In genomic region chr17:51118330-51119195, GRCh38 we compare ENCODE assay signal across 8 cellular contexts. TPM values are rescaled to one million over a fixed set of nuclear protein-coding genes. Genes with fewer than 3 reads are reported as not detected.
DNase-seq lines count a peak whose midpoint lies in the region; ATAC-seq and TF ChIP-seq lines count a peak whose summit lies in the region.

No MANE protein-coding gene starts in this region.

- H3K27ac ChIP-seq in RWPE1: no peak overlapping the region

- ATAC-seq in naive thymus-derived CD8-positive, alpha-beta T cell: no peak
- ATAC-seq in HG02798 (IDR thresholded peaks at IDR 0.05; ENCODE audit: poor library complexity, unreplicated experiment): no peak

- peaks cover 11% of the 10 kb centered on the region for H3K36me3 Mint-ChIP-seq in activated CD4-positive, alpha-beta T cell treated with anti-CD3 and anti-CD28 coated beads, Interleukin-2, amount 10 ng/mL, durations not matched to agents 24 days and 14 days (ENCODE audit: low read depth)
- peaks cover 0 to 3% (median 0%) of the 10 kb centered on the region in 3 donors for H3K36me3 Mint-ChIP-seq in naive thymus-derived CD8-positive, alpha-beta T cell

- H3K27ac Mint-ChIP-seq in activated CD4-positive, alpha-beta T cell treated with anti-CD3 and anti-CD28 coated beads, Interleukin-2, amount 10 ng/mL, durations not matched to agents 24 days and 14 days: peak overlapping the region; percentile 86
- H3K27ac Mint-ChIP-seq in naive thymus-derived CD8-positive, alpha-beta T cell: peak overlapping the region in 7 of 10 donors; percentile 24 to 97 (median 89)

- TF ChIP-seq CTCF in choroid plexus epithelial cell (conservative IDR thresholded peaks at IDR 0.05; ENCODE audit: low read depth, low read length): no peak
- no peak for TF ChIP-seq CTCF in RWPE1 (conservative IDR thresholded peaks at IDR 0.05; ENCODE audit: low read depth)

- intact Hi-C loops in activated CD4-positive, alpha-beta T cell treated with anti-CD3 and anti-CD28 coated beads, Interleukin-2, amount 10 ng/mL, durations not matched to agents 24 days and 14 days (cut with micrococcal nuclease): no loop called here

- peaks cover 53% of the 10 kb centered on the region for H3K4me1 Mint-ChIP-seq in activated CD4-positive, alpha-beta T cell treated with anti-CD3 and anti-CD28 coated beads, Interleukin-2, amount 10 ng/mL, durations not matched to agents 24 days and 14 days
- H3K4me1 Mint-ChIP-seq in naive thymus-derived CD8-positive, alpha-beta T cell: peaks cover 16 to 68% (median 59%) of the 10 kb centered on the region in 4 donors

- peak overlapping the region; percentile 6 for H3K4me3 ChIP-seq in choroid plexus epithelial cell (ENCODE audit: low read depth, low read length)

- CTCF ChIA-PET in RWPE1 (lab: Yijun Ruan, JAX): interaction anchor here (0.7 to 1.0 kb wide), 2 partner anchors 35 to 162 kb away, joined by 3 to 4 read pairs; partner anchors contain the start of gene NME1

- POLR2A ChIA-PET in naive thymus-derived CD8-positive, alpha-beta T cell (lab: Charles Lee): interaction anchor here (0.6 to 0.7 kb wide), 4 partner anchors 74 to 719 kb away, joined by 3 to 5 read pairs (median 4); no protein-coding TSS in a partner anchor
- POLR2A ChIA-PET in RWPE1 (lab: Yijun Ruan, JAX; ENCODE audit: low non-redundant PET): interaction anchor here (0.6 kb wide), 1 partner anchor 51 kb away, joined by 4 read pairs; no protein-coding TSS in a partner anchor

- peak overlapping the region; percentile 89 for H3K4me3 Mint-ChIP-seq in activated CD4-positive, alpha-beta T cell treated with anti-CD3 and anti-CD28 coated beads, Interleukin-2, amount 10 ng/mL, durations not matched to agents 24 days and 14 days
- peak overlapping the region; percentile 91 to 97 (median 93) for H3K4me3 Mint-ChIP-seq in naive thymus-derived CD8-positive, alpha-beta T cell

- no peaks in the 10 kb centered on the region for H3K9me3 Mint-ChIP-seq in activated CD4-positive, alpha-beta T cell treated with anti-CD3 and anti-CD28 coated beads, Interleukin-2, amount 10 ng/mL, durations not matched to agents 24 days and 14 days
- H3K9me3 Mint-ChIP-seq in naive thymus-derived CD8-positive, alpha-beta T cell: no peaks in the 10 kb centered on the region

- H3K27me3 Mint-ChIP-seq in activated CD4-positive, alpha-beta T cell treated with anti-CD3 and anti-CD28 coated beads, Interleukin-2, amount 10 ng/mL, durations not matched to agents 24 days and 14 days: peaks cover 1% of the 10 kb centered on the region
- H3K27me3 Mint-ChIP-seq in naive thymus-derived CD8-positive, alpha-beta T cell: no peaks in the 10 kb centered on the region

- DNase-seq in activated CD4-positive, alpha-beta T cell treated with anti-CD3 and anti-CD28 coated beads, Interleukin-2, amount 10 ng/mL, durations not matched to agents 24 days and 14 days: no peak
- no peak for DNase-seq in activated CD4-positive, alpha-beta T cell treated with anti-CD3 and anti-CD28 coated beads for 4 hours
- DNase-seq in NCI-H345 treated with DMSO at 0.1 percent for 48 hours (lab: John Stamatoyannopoulos, UW; ENCODE audit: unreplicated experiment) (peak; percentile 86), choroid plexus epithelial cell (ENCODE audit: low read depth) (no peak), RWPE1 (ENCODE audit: low spot score) (no peak), inferior parietal cortex (ENCODE audit: extremely low spot score) (no peak)
- DNase-seq in naive thymus-derived CD8-positive, alpha-beta T cell: no peak

RNA-seq across cellular contexts. Expression of gene SPAG9, which starts 2.1 kb away (rescaled TPM):
- 47.5 and 47.7 TPM in 2 replicates for total RNA-seq in activated CD4-positive, alpha-beta T cell treated with anti-CD3 and anti-CD28 coated beads, Interleukin-2, amount 10 ng/mL, durations not matched to agents 24 days and 14 days
- total RNA-seq in naive thymus-derived CD8-positive, alpha-beta T cell: 10 to 100 TPM; 52.4 to 58.0 TPM
- 1 to 10 TPM; 2.1 to 3.9 (median 2.8) TPM for polyA plus RNA-seq in naive thymus-derived CD8-positive, alpha-beta T cell

RNA-seq across cellular contexts. Expression of gene NME1, which starts 34.8 kb away (rescaled TPM):
- total RNA-seq in activated CD4-positive, alpha-beta T cell treated with anti-CD3 and anti-CD28 coated beads, Interleukin-2, amount 10 ng/mL, durations not matched to agents 24 days and 14 days: 447 and 455 TPM in 2 replicates
- 10 to 100 TPM; 15.8 to 20.0 TPM for total RNA-seq in naive thymus-derived CD8-positive, alpha-beta T cell
- 10 to 100 TPM; 64.6 to 95.2 (median 82.1) TPM for polyA plus RNA-seq in naive thymus-derived CD8-positive, alpha-beta T cell

RNA-seq across cellular contexts. Expression of gene NME2, which starts 47.6 kb away (rescaled TPM):
- total RNA-seq in activated CD4-positive, alpha-beta T cell treated with anti-CD3 and anti-CD28 coated beads, Interleukin-2, amount 10 ng/mL, durations not matched to agents 24 days and 14 days: 752 and 795 TPM in 2 replicates
- 100 to 1,000 TPM; 186 to 198 TPM for total RNA-seq in naive thymus-derived CD8-positive, alpha-beta T cell
- 100 to 1,000 TPM; 286 to 385 (median 338) TPM for polyA plus RNA-seq in naive thymus-derived CD8-positive, alpha-beta T cell

Comparison
In these comparisons a context has a peak if more than half of its experiments do, and no peak if none do; other contexts are left out.
1. RNA of gene NME1, which starts 34.8 kb away (total RNA-seq): 447 to 455 TPM in activated CD4-positive, alpha-beta T cell treated with anti-CD3 and anti-CD28 coated beads, Interleukin-2, amount 10 ng/mL, durations not matched to agents 24 days and 14 days; 15.8 to 20.0 TPM in naive thymus-derived CD8-positive, alpha-beta T cell; every median in the first group is over 10 times any median in the second.